ENCODE assay signal across 25 cellular contexts in the genomic region with DNA sequence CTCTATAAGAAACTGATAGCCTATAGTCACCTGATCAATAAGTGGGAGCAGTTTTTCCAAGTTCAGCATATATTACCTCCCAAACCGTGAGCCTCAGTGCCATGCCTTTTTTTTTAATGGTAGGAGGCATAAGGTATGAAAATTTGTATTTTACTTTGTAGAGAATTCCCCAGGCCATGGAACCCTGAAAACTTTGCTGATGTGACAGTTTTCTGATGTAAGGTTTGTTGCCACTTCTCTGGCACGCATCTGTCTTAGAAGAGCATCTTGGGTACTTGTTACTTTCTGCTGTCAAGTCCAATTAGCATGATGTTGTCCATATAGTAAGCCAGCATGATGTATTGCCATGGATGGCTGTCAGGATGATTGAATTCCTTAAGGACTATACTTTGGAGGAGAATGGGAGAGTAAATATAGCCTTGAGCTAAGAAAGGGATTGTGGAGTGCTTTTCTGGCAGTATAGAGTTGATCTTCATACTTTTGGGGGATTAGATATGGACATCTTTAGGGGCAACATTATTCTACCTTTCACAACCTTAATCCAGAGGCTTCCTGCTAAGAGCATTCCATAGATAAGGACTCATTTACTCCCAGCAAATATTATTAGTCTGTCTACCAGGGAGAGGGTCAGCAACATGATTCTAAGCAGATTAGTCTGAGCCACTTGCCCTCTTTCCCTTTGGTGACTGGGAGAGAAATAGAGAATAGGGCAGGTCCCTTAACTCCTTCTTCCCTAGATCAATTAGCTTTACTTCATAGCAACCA.
DNase-seq lines count a peak whose midpoint lies in the region; ATAC-seq, FAIRE-seq and TF ChIP-seq lines count a peak whose summit lies in the region.
"Had no signal": no experiment of that assay in that cellular context is flagged by ENCODE, and none has a peak within 500 bp of the region (broad histone marks: within the 10 kb centered on the region; RNA-seq: fewer than 3 reads in every experiment).

No MANE protein-coding gene starts in this region.

- TF ChIP-seq RAD21 in HepG2 (CRISPR knock-in tag; IDR thresholded peaks at IDR 0.05) = no peak

- no peaks in the 10 kb centered on the region for H4K20me1 ChIP-seq in HepG2 (ENCODE audit: insufficient read depth, low read length)
- H4K20me1 ChIP-seq in neural progenitor cell (ENCODE audit: low read depth) = no peaks in the 10 kb centered on the region
- H4K20me1 ChIP-seq: BLaER1 treated with 17β-estradiol and CSF1 and Interleukin-3, amounts not matched to agents 10 nM and 100 nM had no signal

- no peak overlapping the region for H3K9ac ChIP-seq in HepG2 (ENCODE audit: insufficient read depth, low read depth, low read length)
- H3K9ac ChIP-seq in neural progenitor cell = no peak overlapping the region
- H3K9ac ChIP-seq: BLaER1 treated with 17β-estradiol and CSF1 and Interleukin-3, amounts not matched to agents 10 nM and 100 nM had no signal

- DNase-seq in HepG2 (ENCODE audit: low spot score) (no peak), right lobe of liver (no peak), left kidney (ENCODE audit: low read depth, low spot score) (peak; percentile 25), MV-4-11 (lab: John Stamatoyannopoulos, UW) (no peak), neural progenitor cell (ENCODE audit: low spot score) (no peak)
- DNase-seq in stimulated activated naive CD4-positive, alpha-beta T cell treated with Interleukin-2 at 50 U/mL for 16 hours (lab: John Stamatoyannopoulos, UW) = no peak
- DNase-seq: CD4-positive, alpha-beta T cell; COR-L47; DMS 273 treated with DMSO at 0.1 percent for 48 hours; DMS79 treated with DMSO at 0.1 percent for 48 hours; GF-D8; Kasumi-1; NCI-H1105; NCI-H1436 treated with DMSO at 0.1 percent for 48 hours; NCI-H2029; NCI-H446 treated with DMSO at 0.1 percent for 48 hours; NCI-H526 treated with DMSO at 0.1 percent for 48 hours; SIG-M5 had no signal

- H3K9me3 ChIP-seq in HepG2 (ENCODE audit: low read length) = no peaks in the 10 kb centered on the region
- no peaks in the 10 kb centered on the region for H3K9me3 ChIP-seq in right lobe of liver
- H3K9me3 ChIP-seq in neural progenitor cell (ENCODE audit: low read depth) = no peaks in the 10 kb centered on the region
- H3K9me3 ChIP-seq: BLaER1 treated with 17β-estradiol and CSF1 and Interleukin-3, amounts not matched to agents 10 nM and 100 nM had no signal

- intact Hi-C loops in HepG2 (cut with micrococcal nuclease; ENCODE audit: unreplicated experiment) = no loop called here
- intact Hi-C loops in right lobe of liver (cut with DNase I) = no loop called here

- no peak for TF ChIP-seq POLR2A in HepG2 (IDR thresholded peaks at IDR 0.05; ENCODE audit: insufficient read depth in 1 of 2, low read depth in 2 of 2, low read length in 2 of 2)
- TF ChIP-seq POLR2A in right lobe of liver (IDR thresholded peaks at IDR 0.05) = no peak

- H3K27ac Mint-ChIP-seq in neural progenitor cell = no peak overlapping the region
- H3K27ac Mint-ChIP-seq: CD4-positive, alpha-beta T cell had no signal

- H3K4me2 ChIP-seq in HepG2 (ENCODE audit: low read depth, low read length) = no peak overlapping the region
- H3K4me2 ChIP-seq in neural progenitor cell = no peak overlapping the region
- H3K4me2 ChIP-seq: BLaER1 treated with 17β-estradiol and CSF1 and Interleukin-3, amounts not matched to agents 10 nM and 100 nM had no signal

- ATAC-seq in HepG2 = no peak
- no peak for ATAC-seq in right lobe of liver
- ATAC-seq in SK-N-SH treated with all-trans-retinoic acid at 6 μM for 48 hours = no peak
- no peak for ATAC-seq in GM18867 (IDR thresholded peaks at IDR 0.05; ENCODE audit: unreplicated experiment)

- no peaks in the 10 kb centered on the region for H3K27me3 ChIP-seq in HepG2 (ENCODE audit: control insufficient read depth in 1 of 2, insufficient read depth in 2 of 2, low read length in 2 of 2)
- H3K27me3 ChIP-seq in right lobe of liver = no peaks in the 10 kb centered on the region
- no peaks in the 10 kb centered on the region for H3K27me3 ChIP-seq in neural progenitor cell
- H3K27me3 ChIP-seq: BLaER1 treated with 17β-estradiol and CSF1 and Interleukin-3, amounts not matched to agents 10 nM and 100 nM had no signal

- H3K4me1 ChIP-seq in HepG2 (ENCODE audit: insufficient read depth, low read length) (no peaks in the 10 kb centered on the region), right lobe of liver (no peaks in the 10 kb centered on the region), neural progenitor cell (no peaks in the 10 kb centered on the region)
- H3K4me1 ChIP-seq: BLaER1 treated with 17β-estradiol and CSF1 and Interleukin-3, amounts not matched to agents 10 nM and 100 nM had no signal

- H2AFZ ChIP-seq in HepG2 (ENCODE audit: low read length) (no peak overlapping the region), neural progenitor cell (replicated peaks) (no peak overlapping the region)

- H3K9me3 Mint-ChIP-seq in neural progenitor cell = no peaks in the 10 kb centered on the region
- H3K9me3 Mint-ChIP-seq: CD4-positive, alpha-beta T cell had no signal

- no peaks in the 10 kb centered on the region for H3F3A ChIP-seq in neural progenitor cell (ENCODE audit: low read depth)

- H3K36me3 Mint-ChIP-seq in neural progenitor cell = no peaks in the 10 kb centered on the region

- TF ChIP-seq EP300 in HepG2 (IDR thresholded peaks at IDR 0.05; ENCODE audit: low read depth in 2 of 2, low read length in 2 of 2) (no peak), HepG2 (CRISPR knock-in tag; IDR thresholded peaks at IDR 0.05; ENCODE audit: borderline replicate concordance) (no peak)

- no peak overlapping the region for H3K27ac ChIP-seq in HepG2 (ENCODE audit: extremely low read length, insufficient read depth, low read length)
- H3K27ac ChIP-seq in right lobe of liver = no peak overlapping the region
- no peak overlapping the region for H3K27ac ChIP-seq in neural progenitor cell
- H3K27ac ChIP-seq: BLaER1 treated with 17β-estradiol and CSF1 and Interleukin-3, amounts not matched to agents 10 nM and 100 nM; HL-60 had no signal

- H3K4me1 Mint-ChIP-seq in neural progenitor cell = peaks cover 24% of the 10 kb centered on the region

- H3K4me3 ChIP-seq in HepG2 (replicated peaks in 1 of 3; ENCODE audit: insufficient read depth in 1 of 3, low read depth in 2 of 3, low read length in 3 of 3) (no peak overlapping the region), right lobe of liver (no peak overlapping the region), neural progenitor cell (no peak overlapping the region)
- H3K4me3 ChIP-seq: BLaER1 treated with 17β-estradiol and CSF1 and Interleukin-3, amounts not matched to agents 10 nM and 100 nM had no signal

- WGBS in HepG2 (ENCODE audit: low lambda C conversion rate) = 4% methylated on average over 2 of the region's 2 CpGs
- WGBS in right lobe of liver (ENCODE audit: insufficient coverage, low coverage, low lambda C conversion rate, missing lambda C conversion rate) = 35% methylated on average over 2 of the region's 2 CpGs

- POLR2A ChIA-PET in HepG2 (lab: Yijun Ruan, JAX) = no interaction called here

- H3K4me3 Mint-ChIP-seq in neural progenitor cell = no peak overlapping the region
- H3K4me3 Mint-ChIP-seq: CD4-positive, alpha-beta T cell had no signal

- no peaks in the 10 kb centered on the region for H3K27me3 Mint-ChIP-seq in neural progenitor cell (ENCODE audit: insufficient read depth, low read depth)
- H3K27me3 Mint-ChIP-seq: CD4-positive, alpha-beta T cell had no signal

- CTCF ChIA-PET in HepG2 (lab: Yijun Ruan, JAX; ENCODE audit: low intra/inter-chr PET ratio, low total read pairs) = no interaction called here

- H3K79me2 ChIP-seq in HepG2 (ENCODE audit: insufficient read depth, low read length) (no peaks in the 10 kb centered on the region), neural progenitor cell (ENCODE audit: low read depth) (no peaks in the 10 kb centered on the region)

- H3K36me3 ChIP-seq in HepG2 (replicated peaks in 1 of 2; ENCODE audit: control insufficient read depth in 1 of 2, insufficient read depth in 2 of 2, low read length in 2 of 2) (no peaks in the 10 kb centered on the region), right lobe of liver (no peaks in the 10 kb centered on the region), neural progenitor cell (no peaks in the 10 kb centered on the region)
- H3K36me3 ChIP-seq: BLaER1 treated with 17β-estradiol and CSF1 and Interleukin-3, amounts not matched to agents 10 nM and 100 nM had no signal

- in situ Hi-C loops in HepG2 (cut with HindIII; ENCODE audit: extremely low pct_ligation_motif_present, low pct_unique_long_range_greater_than_20kb) = no loop called here

- FAIRE-seq in HepG2 (lab: Jason Lieb, UNC) = no peak
- FAIRE-seq: GM12892, H54, RCC 7860 had no signal

- BruUV-seq in HepG2 (replicated peaks; lab: Mats Ljungman, UMichigan) = no TSS peak

- TF ChIP-seq CTCF in HepG2 (CRISPR knock-in tag; IDR thresholded peaks at IDR 0.05) (no peak), right lobe of liver (IDR thresholded peaks at IDR 0.05) (no peak), neural progenitor cell (IDR thresholded peaks at IDR 0.05) (no peak)

TF ChIP-seq in HepG2, 621 proteins besides CTCF, POLR2A, EP300 and RAD21 (continues in another document):
- TF ChIP-seq CBX2 (IDR thresholded peaks at IDR 0.05; ENCODE audit: low read depth, low read length) = no peak
- no peak for TF ChIP-seq CBX2 (CRISPR knock-in tag; IDR thresholded peaks at IDR 0.05; ENCODE audit: low read depth)
- peak; percentile 87 for TF ChIP-seq MAFF (IDR thresholded peaks at IDR 0.05; ENCODE audit: low read depth, low read length)
- TF ChIP-seq SSRP1 (CRISPR knock-in tag; IDR thresholded peaks at IDR 0.05) = no peak
- TF ChIP-seq MAFK (conservative IDR thresholded peaks at IDR 0.05 in 1 of 2, IDR thresholded peaks at IDR 0.05 in 1 of 2; ENCODE audit: low read length in 2 of 2) = peak; percentile 84 to 92
